In genomic region chr5:159713254-159713653, GRCh38 we compare ENCODE assay signal across 27 cellular contexts.
"Had no signal": no experiment of that assay in that cellular context is flagged by ENCODE, and none has a peak within 500 bp of the region (broad histone marks: within the 10 kb centered on the region; RNA-seq: fewer than 3 reads in every experiment).

No MANE protein-coding gene starts in this region.

- FAIRE-seq: frontal cortex had no signal

- H3K4me3 ChIP-seq: adrenal gland, body of pancreas, colonic mucosa, heart left ventricle had no signal

- ATAC-seq: activated CD4-positive, alpha-beta T cell treated with anti-CD3 and anti-CD28 coated beads for 36 hours; activated CD8-positive, alpha-beta memory T cell treated with anti-CD3 and anti-CD28 coated beads, Interleukin-2, amount 10 ng/mL, durations not matched to agents 7 days and 5 days; activated CD8-positive, alpha-beta T cell treated with anti-CD3 and anti-CD28 coated beads, Interleukin-2, amount 10 ng/mL, durations not matched to agents 7 days and 5 days; activated naive CD8-positive, alpha-beta T cell treated with anti-CD3 and anti-CD28 coated beads, Interleukin-2, amount 50 U/mL, for 24 hours; body of pancreas; esophagus mucosa; heart left ventricle; T-helper 17 cell had no signal

- H3K9me3 ChIP-seq: adrenal gland, body of pancreas, colonic mucosa had no signal

- H3K36me3 ChIP-seq: adrenal gland, colonic mucosa, heart left ventricle had no signal

- H3K27ac ChIP-seq: adrenal gland, body of pancreas, colonic mucosa, heart left ventricle had no signal

- DNase-seq: activated CD4-positive, alpha-beta memory T cell treated with anti-CD3 and anti-CD28 coated beads for 36 hours; activated CD4-positive, alpha-beta T cell treated with anti-CD3 and anti-CD28 coated beads for 36 hours; activated CD4-positive, alpha-beta T cell treated with anti-CD3 and anti-CD28 coated beads, Interleukin-2, amount 10 ng/mL, durations not matched to agents 24 days and 14 days; activated CD4-positive, CD25-positive, alpha-beta regulatory T cell; activated CD4-positive, CD25-positive, alpha-beta regulatory T cell treated with anti-CD3 and anti-CD28 coated beads, Interleukin-2, amount 50 U/mL, for 72 hours; activated CD8-positive, alpha-beta memory T cell treated with anti-CD3 and anti-CD28 coated beads, Interleukin-2, amount 10 ng/mL, durations not matched to agents 7 days and 5 days; activated CD8-positive, alpha-beta memory T cell treated with anti-CD3 and anti-CD28 coated beads, Interleukin-2, amount 50 U/mL, for 4 hours; activated CD8-positive, alpha-beta T cell treated with anti-CD3 and anti-CD28 coated beads, Interleukin-2, amount 10 ng/mL, durations not matched to agents 7 days and 5 days; activated effector memory CD4-positive, alpha-beta T cell treated with anti-CD3 and anti-CD28 coated beads, Interleukin-2, amount 50 U/mL, for 16 hours; activated naive CD4-positive, alpha-beta T cell treated with anti-CD3 and anti-CD28 coated beads for 36 hours; activated naive CD8-positive, alpha-beta T cell treated with anti-CD3 and anti-CD28 coated beads for 36 hours; activated naive CD8-positive, alpha-beta T cell treated with anti-CD3 and anti-CD28 coated beads, Interleukin-2, amount 50 U/mL, for 24 hours; activated T-cell treated with anti-CD3 and anti-CD28 coated beads, Interleukin-2, amount 50 U/mL, for 1 hour; activated T-cell treated with anti-CD3 and anti-CD28 coated beads, Interleukin-2, amount 50 U/mL, for 48 hours; adrenal gland; amygdala; aorta; body of pancreas; caudate nucleus; colonic mucosa; effector CD8-positive, alpha-beta T cell; foreskin fibroblast; heart left ventricle; T-helper 1 cell; T-helper 17 cell had no signal

- H3K27me3 ChIP-seq: adrenal gland, body of pancreas, colonic mucosa, heart left ventricle had no signal

- H3K4me1 ChIP-seq: adrenal gland, body of pancreas, colonic mucosa, heart left ventricle had no signal
